ENCODE assay signal across 13 cellular contexts in genomic region chr20:56465997-56466396, GRCh38. TPM values are rescaled to one million over a fixed set of nuclear protein-coding genes. Genes with fewer than 3 reads are reported as not detected.
DNase-seq lines count a peak whose midpoint lies in the region; ATAC-seq and TF ChIP-seq lines count a peak whose summit lies in the region.
"Had no signal": no experiment of that assay in that cellular context is flagged by ENCODE, and none has a peak within 500 bp of the region (broad histone marks: within the 10 kb centered on the region; RNA-seq: fewer than 3 reads in every experiment).

No MANE protein-coding gene starts in this region.

- CTCF ChIA-PET in activated B cell treated with CpG ODN at 0.5 μM for 24 hours (lab: Charles Lee), result interaction anchor here (0.7 kb wide), 1 partner anchor 74 kb away, joined by 3 read pairs; the partner anchor contains the start of genes AURKA and CSTF1

- no peak overlapping the region for H3K4me2 ChIP-seq in Karpas-422 (ENCODE audit: low read depth, low read length, poor library complexity, severe bottlenecking)

- no peaks in the 10 kb centered on the region for H3K9me2 ChIP-seq in Karpas-422 (replicated peaks; ENCODE audit: insufficient read depth, low read length)

- H3K27ac ChIP-seq in Karpas-422 (ENCODE audit: low read length), result no peak overlapping the region
- H3K27ac ChIP-seq in uterus, result no peak overlapping the region
- H3K27ac ChIP-seq: left ventricle myocardium inferior, parathyroid adenoma, RWPE1 had no signal

- H3K4me1 Mint-ChIP-seq in activated B cell treated with CpG ODN at 0.5 μM for 24 hours, result peaks cover 46% of the 10 kb centered on the region

- no peaks in the 10 kb centered on the region for H3K27me3 Mint-ChIP-seq in activated B cell treated with CpG ODN at 0.5 μM for 24 hours

- intact Hi-C loops in activated B cell treated with CpG ODN at 0.5 μM for 24 hours (cut with micrococcal nuclease), result loop anchor here (5.0 to 10.0 kb wide), 3 partner anchors 926 to 1989 kb away; partner anchors contain the start of gene RBM38
- intact Hi-C loops in uterus (cut with DNase I; ENCODE audit: low total_unique reads), result loop anchor here (10.0 kb wide), 1 partner anchor 61 kb away; no protein-coding TSS in a partner anchor

- H3K79me2 ChIP-seq in Karpas-422 (ENCODE audit: low read length), result peaks cover 26% of the 10 kb centered on the region

- H3K36me3 ChIP-seq in Karpas-422 (ENCODE audit: insufficient read depth, low read length), result no peaks in the 10 kb centered on the region
- H3K36me3 ChIP-seq in uterus, result no peaks in the 10 kb centered on the region
- H3K36me3 ChIP-seq: left ventricle myocardium inferior had no signal

- no peak for TF ChIP-seq CTCF in GM20000 (IDR thresholded peaks at IDR 0.05; ENCODE audit: extremely low read depth, missing control alignments)
- no peak for TF ChIP-seq CTCF in activated B cell treated with CpG ODN at 0.5 μM for 24 hours (IDR thresholded peaks at IDR 0.05)
- no peak for TF ChIP-seq CTCF in foreskin fibroblast (IDR thresholded peaks at IDR 0.05; ENCODE audit: low read depth, low read length)
- TF ChIP-seq CTCF in uterus (IDR thresholded peaks at IDR 0.05), result no peak

- DNase-seq in GM20000 (ENCODE audit: low spot score), result peak; percentile 49
- DNase-seq in Karpas-422, result peak; percentile 50
- no peak for DNase-seq in activated B cell treated with CpG ODN at 0.5 μM for 24 hours
- DNase-seq in foreskin fibroblast, result no peak
- no peak for DNase-seq in NCI-H526 treated with DMSO at 0.1 percent for 48 hours (lab: John Stamatoyannopoulos, UW)
- DNase-seq in uterus, result no peak
- DNase-seq: glutamatergic neuron; left ventricle myocardium inferior; NCI-H2171 treated with DMSO at 0.1 percent for 48 hours; stimulated activated CD4-positive, alpha-beta T cell treated with anti-CD3 and anti-CD28 coated beads, Interleukin-2, amount 100 ng/mL, for 48 hours had no signal

- no peak overlapping the region; the same call in 1 of the 2 replicates for H3K9ac ChIP-seq in Karpas-422 (ENCODE audit: low read length)
- H3K9ac ChIP-seq: parathyroid adenoma had no signal

- H3K4me1 ChIP-seq in Karpas-422 (ENCODE audit: low read length) (peaks cover 32% of the 10 kb centered on the region), uterus (peaks cover 0 to 10% of the 10 kb centered on the region in 2 donors)

- peak overlapping the region; percentile 88 for H3K27ac Mint-ChIP-seq in activated B cell treated with CpG ODN at 0.5 μM for 24 hours

- H3K9me3 ChIP-seq in Karpas-422 (ENCODE audit: low read length), result no peaks in the 10 kb centered on the region
- no peaks in the 10 kb centered on the region for H3K9me3 ChIP-seq in uterus
- H3K9me3 ChIP-seq: left ventricle myocardium inferior had no signal

- H4K20me1 ChIP-seq in Karpas-422 (ENCODE audit: insufficient read depth, low read depth, low read length), result peaks cover 12% of the 10 kb centered on the region; the same call in 1 of the 2 replicates

- POLR2A ChIA-PET in activated B cell treated with CpG ODN at 0.5 μM for 24 hours (lab: Charles Lee), result interaction anchor here (0.9 to 1.5 kb wide), 3 partner anchors 13 to 74 kb away, joined by 3 to 7 read pairs (median 4); partner anchors contain the start of genes AURKA, CASS4 and CSTF1

- no peak for TF ChIP-seq POLR2A in uterus (IDR thresholded peaks at IDR 0.05)

- H2AFZ ChIP-seq in Karpas-422 (ENCODE audit: low read length), result 0 out of 2 replicates have a peak overlapping the region, but pooled peaks have one; percentile 48

- ATAC-seq in activated B cell treated with CpG ODN at 0.5 μM for 24 hours (ENCODE audit: low read depth) (peak; percentile 53), HG03442 (IDR thresholded peaks at IDR 0.05; ENCODE audit: unreplicated experiment) (no peak)

- H3K36me3 Mint-ChIP-seq in activated B cell treated with CpG ODN at 0.5 μM for 24 hours (ENCODE audit: low read depth), result peaks cover 13% of the 10 kb centered on the region

- H3K4me3 Mint-ChIP-seq in activated B cell treated with CpG ODN at 0.5 μM for 24 hours, result peak overlapping the region; percentile 53

- H3K27me3 ChIP-seq in Karpas-422 (ENCODE audit: low read length) (no peaks in the 10 kb centered on the region), uterus (no peaks in the 10 kb centered on the region)

- H3K4me3 ChIP-seq in Karpas-422 (ENCODE audit: low read length), result no peak overlapping the region
- H3K4me3 ChIP-seq in foreskin fibroblast (ENCODE audit: low read depth in 1 of 2, low read length in 2 of 2), result no peak overlapping the region
- H3K4me3 ChIP-seq in uterus, result no peak overlapping the region
- H3K4me3 ChIP-seq: left ventricle myocardium inferior had no signal

- no peaks in the 10 kb centered on the region for H3K9me3 Mint-ChIP-seq in activated B cell treated with CpG ODN at 0.5 μM for 24 hours

RNA-seq across cellular contexts. Expression of gene RTF2, which starts 2.4 kb away (rescaled TPM):
- 43.3 and 46.0 TPM in 2 replicates for total RNA-seq in Karpas-422 (2014; rRNA removed; shearing (Covaris generic); ENCODE audit: low replicate concordance)
- total RNA-seq in activated B cell treated with CpG ODN at 0.5 μM for 24 hours, result 81.0 and 81.1 TPM in 2 replicates
- total RNA-seq in uterus, result 10 to 100 TPM; 27.4 to 86.6 (median 69.6) TPM

RNA-seq across cellular contexts. Expression of gene CASS4, which starts 53.9 kb away (rescaled TPM):
- total RNA-seq in Karpas-422 (2014; rRNA removed; shearing (Covaris generic); ENCODE audit: low replicate concordance), result not detected in 2 replicates
- 0.29 and 0.51 TPM in 2 replicates for total RNA-seq in activated B cell treated with CpG ODN at 0.5 μM for 24 hours
- total RNA-seq in uterus, result 1 to 10 TPM in 2 of 4 donors, under 1 TPM in 2; 0.62 to 9.1 (median 3.7) TPM

RNA-seq across cellular contexts. Expression of gene FAM209A, which starts 58.5 kb away (rescaled TPM):
- 0.25 TPM in 1 of 2 replicates, not detected in the other for total RNA-seq in Karpas-422 (2014; rRNA removed; shearing (Covaris generic); ENCODE audit: low replicate concordance)
- total RNA-seq in activated B cell treated with CpG ODN at 0.5 μM for 24 hours, result 1.9 and 2.6 TPM in 2 replicates
- total RNA-seq in uterus, result under 1 TPM in 1 of 4 donors, not detected in 3; 0.76 TPM
- total RNA-seq: left ventricle myocardium inferior had no signal

Comparison
In these comparisons a context has a peak if more than half of its experiments do, and no peak if none do; other contexts are left out.
1. DNase-seq: peak in GM20000 (single experiment) and Karpas-422 (single experiment); none in activated B cell treated with CpG ODN at 0.5 μM for 24 hours (single experiment), foreskin fibroblast (0 of 2), NCI-H526 treated with DMSO at 0.1 percent for 48 hours (single experiment) and uterus (0 of 2).